ENCODE assay signal across 21 cellular contexts in the genomic region with DNA sequence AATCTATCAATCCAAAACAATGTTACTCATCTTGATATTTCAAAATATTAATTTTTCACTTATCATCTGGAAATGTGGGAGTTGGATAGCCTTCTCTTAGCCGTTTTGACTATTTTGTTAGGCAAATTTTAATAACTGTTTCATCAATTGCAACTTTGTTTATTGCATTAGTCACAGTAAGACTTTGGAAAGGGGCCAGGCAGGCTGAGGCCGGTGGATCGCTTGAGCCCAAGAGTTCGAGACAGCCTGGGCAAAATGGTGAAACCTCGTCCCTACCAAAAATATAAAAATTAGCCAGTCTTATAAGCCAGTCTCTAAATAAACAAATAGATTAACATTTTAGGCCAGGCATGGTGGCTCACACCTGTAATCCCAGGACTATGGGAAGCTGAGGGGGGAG.
A peak's percentile ranks its signal among the peaks of the same experiment; 100 is the strongest.
DNase-seq lines count a peak whose midpoint lies in the region; ATAC-seq and TF ChIP-seq lines count a peak whose summit lies in the region.
"Had no signal": no experiment of that assay in that cellular context is flagged by ENCODE, and none has a peak within 500 bp of the region (broad histone marks: within the 10 kb centered on the region; RNA-seq: fewer than 3 reads in every experiment).

No MANE protein-coding gene starts in this region.

- H3K4me3 Mint-ChIP-seq in MCF 10A (ENCODE audit: unreplicated experiment), result no peak overlapping the region
- H3K4me3 Mint-ChIP-seq: CD14-positive monocyte; CD4-positive, alpha-beta T cell; CD8-positive, alpha-beta memory T cell; GM23338; H9 had no signal

- no peaks in the 10 kb centered on the region for H3K9me3 Mint-ChIP-seq in MCF 10A (ENCODE audit: unreplicated experiment)
- H3K9me3 Mint-ChIP-seq: CD14-positive monocyte; CD4-positive, alpha-beta T cell; CD8-positive, alpha-beta memory T cell; GM23338; H9 had no signal

- dilution Hi-C loops in mammary epithelial cell (cut with HindIII; ENCODE audit: low sequenced_read_pairs), result no loop called here

- no peak overlapping the region for H3K4me2 ChIP-seq in mammary epithelial cell (ENCODE audit: insufficient read depth, low read depth, low read length)
- H3K4me2 ChIP-seq: BLaER1 treated with 17β-estradiol and CSF1 and Interleukin-3, amounts not matched to agents 10 nM and 100 nM; GM23338 had no signal

- TF ChIP-seq CTCF in MCF 10A (IDR thresholded peaks at IDR 0.05; ENCODE audit: unreplicated experiment) (no peak), mammary epithelial cell (conservative IDR thresholded peaks at IDR 0.05 in 1 of 2, IDR thresholded peaks at IDR 0.05 in 1 of 2; ENCODE audit: extremely low read depth in 1 of 2, insufficient read depth in 1 of 2, low read depth in 1 of 2, low read length in 2 of 2) (no peak), heart left ventricle (IDR thresholded peaks at IDR 0.05) (no peak)

- WGBS in mammary epithelial cell (ENCODE audit: low coverage, missing lambda C conversion rate), result 51% methylated on average over 5 of the region's 5 CpGs
- WGBS in heart left ventricle, 4 donors, result 82 to 92% (median 90%) methylated on average over 5 of the region's 5 CpGs

- H3K4me1 Mint-ChIP-seq in MCF 10A (ENCODE audit: insufficient read depth, unreplicated experiment), result peaks cover 1% of the 10 kb centered on the region
- H3K4me1 Mint-ChIP-seq: CD8-positive, alpha-beta memory T cell; GM23338 had no signal

- H3K4me3 ChIP-seq in mammary epithelial cell (replicated peaks in 1 of 3; ENCODE audit: insufficient read depth in 1 of 3, low read depth in 2 of 3, low read length in 3 of 3) (no peak overlapping the region), heart left ventricle (no peak overlapping the region)
- H3K4me3 ChIP-seq: BLaER1 treated with 17β-estradiol and CSF1 and Interleukin-3, amounts not matched to agents 10 nM and 100 nM; GM23338 had no signal

- no peaks in the 10 kb centered on the region for H3K27me3 Mint-ChIP-seq in MCF 10A (ENCODE audit: insufficient read depth, unreplicated experiment)

- BruUV-seq in MCF 10A (replicated peaks; lab: Mats Ljungman, UMichigan) (no TSS peak), mammary epithelial cell (replicated peaks; lab: Mats Ljungman, UMichigan) (no TSS peak)

- H2AFZ ChIP-seq in mammary epithelial cell (ENCODE audit: low read depth, low read length), result no peak overlapping the region
- H2AFZ ChIP-seq: GM23338 had no signal

- H3K36me3 ChIP-seq in mammary epithelial cell (ENCODE audit: insufficient read depth, low read length), result no peaks in the 10 kb centered on the region
- no peaks in the 10 kb centered on the region for H3K36me3 ChIP-seq in heart left ventricle
- H3K36me3 ChIP-seq: BE2C; BLaER1 treated with 17β-estradiol and CSF1 and Interleukin-3, amounts not matched to agents 10 nM and 100 nM had no signal

- H3K4me1 ChIP-seq in mammary epithelial cell (ENCODE audit: insufficient read depth, low read length) (no peaks in the 10 kb centered on the region), heart left ventricle (no peaks in the 10 kb centered on the region)
- H3K4me1 ChIP-seq: BE2C; BLaER1 treated with 17β-estradiol and CSF1 and Interleukin-3, amounts not matched to agents 10 nM and 100 nM had no signal

- in situ Hi-C loops in mammary epithelial cell (cut with MboI; ENCODE audit: low sequenced_read_pairs in 2 of 2), result no loop called here

- no peak overlapping the region for H3K27ac ChIP-seq in mammary epithelial cell (ENCODE audit: insufficient read depth, low read depth, low read length)
- H3K27ac ChIP-seq in heart left ventricle, result no peak overlapping the region
- H3K27ac ChIP-seq: 22Rv1; BLaER1 treated with 17β-estradiol and CSF1 and Interleukin-3, amounts not matched to agents 10 nM and 100 nM had no signal

- no peak for ATAC-seq in GM21786 (IDR thresholded peaks at IDR 0.05; ENCODE audit: unreplicated experiment)
- ATAC-seq in heart left ventricle, result no peak
- ATAC-seq: GM23338, HCT116 had no signal

- no peak for TF ChIP-seq POLR2A in heart left ventricle (IDR thresholded peaks at IDR 0.05)

- POLR2A ChIA-PET in MCF 10A (lab: Yijun Ruan, JAX), result no interaction called here

- H3K27me3 ChIP-seq in mammary epithelial cell (ENCODE audit: insufficient read depth, low read length) (peaks cover 4% of the 10 kb centered on the region), heart left ventricle (no peaks in the 10 kb centered on the region)
- H3K27me3 ChIP-seq: BLaER1 treated with 17β-estradiol and CSF1 and Interleukin-3, amounts not matched to agents 10 nM and 100 nM had no signal

- no peaks in the 10 kb centered on the region for H4K20me1 ChIP-seq in mammary epithelial cell (ENCODE audit: insufficient read depth, low read length)
- H4K20me1 ChIP-seq: BLaER1 treated with 17β-estradiol and CSF1 and Interleukin-3, amounts not matched to agents 10 nM and 100 nM had no signal

- DNase-seq in MCF 10A (ENCODE audit: unreplicated experiment), result peak; percentile 75
- DNase-seq in mammary epithelial cell, result no peak
- DNase-seq in astrocyte of the hippocampus (ENCODE audit: low read depth, low spot score), result peak; percentile 7
- peak; percentile 10 for DNase-seq in foreskin melanocyte
- no peak for DNase-seq in activated T-cell treated with anti-CD3 and anti-CD28 coated beads, Interleukin-2, amount 50 U/mL, for 48 hours
- no peak for DNase-seq in heart left ventricle
- DNase-seq: ACHN; AML-193; BE2C; CD4-positive, alpha-beta T cell; CD8-positive, alpha-beta memory T cell; DMS 273 treated with DMSO at 0.1 percent for 48 hours; DMS79 treated with DMSO at 0.1 percent for 48 hours; GF-D8; H9 had no signal

- H3K27ac Mint-ChIP-seq in MCF 10A (ENCODE audit: low read depth, unreplicated experiment), result no peak overlapping the region
- H3K27ac Mint-ChIP-seq: CD14-positive monocyte; CD4-positive, alpha-beta T cell; CD8-positive, alpha-beta memory T cell; GM23338; H9 had no signal

- H3K36me3 Mint-ChIP-seq in MCF 10A (ENCODE audit: insufficient read depth, unreplicated experiment), result no peaks in the 10 kb centered on the region
- H3K36me3 Mint-ChIP-seq: CD14-positive monocyte; CD8-positive, alpha-beta memory T cell had no signal

- intact Hi-C loops in MCF 10A (cut with micrococcal nuclease), result no loop called here
- intact Hi-C loops in mammary epithelial cell (cut with micrococcal nuclease), result no loop called here
- intact Hi-C loops in heart left ventricle (cut with DNase I), result no loop called here

- H3K9ac ChIP-seq in mammary epithelial cell (ENCODE audit: insufficient read depth, low read length), result no peak overlapping the region
- H3K9ac ChIP-seq: BLaER1 treated with 17β-estradiol and CSF1 and Interleukin-3, amounts not matched to agents 10 nM and 100 nM had no signal

- CTCF ChIA-PET in MCF 10A (lab: Yijun Ruan, JAX) (interaction anchor here (0.6 to 0.9 kb wide), 2 partner anchors 73 to 394 kb away, joined by 3 read pairs; no protein-coding TSS in a partner anchor), mammary epithelial cell (lab: Charles Lee; ENCODE audit: low non-redundant PET) (interaction anchor here (0.6 kb wide), 1 partner anchor 609 kb away, joined by 5 read pairs; no protein-coding TSS in a partner anchor)

- H3K9me3 ChIP-seq in mammary epithelial cell (replicated peaks; ENCODE audit: insufficient read depth, low read length), result no peaks in the 10 kb centered on the region
- H3K9me3 ChIP-seq in heart left ventricle, result no peaks in the 10 kb centered on the region
- H3K9me3 ChIP-seq: BE2C; BLaER1 treated with 17β-estradiol and CSF1 and Interleukin-3, amounts not matched to agents 10 nM and 100 nM had no signal

- no peaks in the 10 kb centered on the region for H3K79me2 ChIP-seq in mammary epithelial cell (ENCODE audit: insufficient read depth, low read length)

Comparison
In these comparisons a context has a peak if more than half of its experiments do, and no peak if none do; other contexts are left out.
1. DNase-seq: peak in MCF 10A (single experiment), astrocyte of the hippocampus (single experiment) and foreskin melanocyte (single experiment); none in mammary epithelial cell (single experiment), activated T-cell treated with anti-CD3 and anti-CD28 coated beads, Interleukin-2, amount 50 U/mL, for 48 hours (0 of 2) and heart left ventricle (0 of 5).